8 cellular contexts compared by ENCODE assay signal in genomic region chrX:73916931-73917657, GRCh38.
DNase-seq lines count a peak whose midpoint lies in the region; ATAC-seq and TF ChIP-seq lines count a peak whose summit lies in the region.

No MANE protein-coding gene starts in this region.

- intact Hi-C loops in psoas muscle (cut with DNase I) = no loop called here

- peak; percentile 68 for DNase-seq in GM03348 (ENCODE audit: low spot score)
- peak; percentile 91 for DNase-seq in RPMI7951 (ENCODE audit: low read depth)
- DNase-seq in fibroblast of peridontal ligament (ENCODE audit: extremely low read depth) = peak; percentile 69
- peak; percentile 0 to 60 for DNase-seq in trophoblast cell
- no peak for DNase-seq in activated CD8-positive, alpha-beta memory T cell treated with anti-CD3 and anti-CD28 coated beads, Interleukin-2, amount 50 U/mL, for 48 hours
- DNase-seq in hippocampal formation (lab: John Stamatoyannopoulos, UW) = no peak
- DNase-seq in effector memory CD8-positive, alpha-beta T cell = no peak
- no peak for DNase-seq in psoas muscle

- no peak overlapping the region for H3K4me2 ChIP-seq in trophoblast cell (ENCODE audit: low read length)

- H3K9ac ChIP-seq in trophoblast cell (ENCODE audit: low read length) = no peak overlapping the region

- H3K36me3 ChIP-seq in trophoblast cell (ENCODE audit: control insufficient read depth in 1 of 2, insufficient read depth in 2 of 2, low read length in 2 of 2) (no peaks in the 10 kb centered on the region), psoas muscle (ENCODE audit: insufficient read depth in 1 of 2, low read depth in 1 of 2) (no peaks in the 10 kb centered on the region)

- no CpG with 5 or more reads among the region's 2 CpGs for WGBS in trophoblast cell (ENCODE audit: extremely low coverage, insufficient coverage, insufficient read length)
- WGBS in psoas muscle, 3 donors = 78 to 84% (median 80%) methylated on average over 2 of the region's 2 CpGs

- H3K27ac Mint-ChIP-seq in effector memory CD8-positive, alpha-beta T cell = no peak overlapping the region

- H3K4me1 ChIP-seq in trophoblast cell (ENCODE audit: control insufficient read depth in 1 of 2, insufficient read depth in 2 of 2, low read length in 2 of 2) = peaks cover 2 to 3% of the 10 kb centered on the region in 2 experiments
- no peaks in the 10 kb centered on the region for H3K4me1 ChIP-seq in psoas muscle

- H3K79me1 ChIP-seq in trophoblast cell (ENCODE audit: low read length) = peaks cover 12% of the 10 kb centered on the region

- peak overlapping the region; percentile 80 for H2BK12ac ChIP-seq in trophoblast cell (ENCODE audit: low read length)

- H2BK120ac ChIP-seq in trophoblast cell (ENCODE audit: insufficient read depth, low read length, poor library complexity) = peak overlapping the region; percentile 80

- no peak overlapping the region for H3K4me3 ChIP-seq in trophoblast cell (ENCODE audit: low read depth, low read length)
- no peak overlapping the region for H3K4me3 ChIP-seq in psoas muscle

- H4K91ac ChIP-seq in trophoblast cell (ENCODE audit: low read depth, low read length) = peak overlapping the region; percentile 97

- peak overlapping the region; percentile 92 for H3K27ac ChIP-seq in trophoblast cell (ENCODE audit: low read depth, low read length)
- H3K27ac ChIP-seq in psoas muscle = no peak overlapping the region

- H3K4ac ChIP-seq in trophoblast cell (ENCODE audit: low read depth, low read length) = peak overlapping the region; percentile 46

- H4K8ac ChIP-seq in trophoblast cell (ENCODE audit: low read depth, low read length) = peak overlapping the region; percentile 65

- no peaks in the 10 kb centered on the region for H3K27me3 Mint-ChIP-seq in effector memory CD8-positive, alpha-beta T cell

- H3K14ac ChIP-seq in trophoblast cell (ENCODE audit: low read length) = peak overlapping the region; percentile 84

- H2BK5ac ChIP-seq in trophoblast cell (ENCODE audit: low read depth, low read length, poor library complexity) = peak overlapping the region; percentile 93

- no peak for TF ChIP-seq CTCF in psoas muscle (IDR thresholded peaks at IDR 0.05)

- no peak overlapping the region for H3K18ac ChIP-seq in trophoblast cell (ENCODE audit: low read length)

- H3K9me3 Mint-ChIP-seq in effector memory CD8-positive, alpha-beta T cell = no peaks in the 10 kb centered on the region

- H3K4me3 Mint-ChIP-seq in effector memory CD8-positive, alpha-beta T cell = no peak overlapping the region

- no peak overlapping the region for H3K23ac ChIP-seq in trophoblast cell (ENCODE audit: low read length)

- no peak for ATAC-seq in effector memory CD8-positive, alpha-beta T cell (replicated peaks)
- ATAC-seq in psoas muscle = no peak

- no peak overlapping the region for H2AFZ ChIP-seq in trophoblast cell (ENCODE audit: insufficient read depth, low read length, poor library complexity)

- H3K79me2 ChIP-seq in trophoblast cell (ENCODE audit: control insufficient read depth, insufficient read depth, low read length, poor library complexity) = peaks cover 4% of the 10 kb centered on the region

- no peaks in the 10 kb centered on the region for H3K4me1 Mint-ChIP-seq in effector memory CD8-positive, alpha-beta T cell (ENCODE audit: low read depth in 2 of 2)

- no peaks in the 10 kb centered on the region for H3K36me3 Mint-ChIP-seq in effector memory CD8-positive, alpha-beta T cell (ENCODE audit: insufficient read depth)

- H4K12ac ChIP-seq in trophoblast cell (ENCODE audit: low read depth, low read length) = peak overlapping the region; percentile 43

- H2AK5ac ChIP-seq in trophoblast cell (ENCODE audit: low read length) = no peak overlapping the region

- no peaks in the 10 kb centered on the region for H3K9me3 ChIP-seq in trophoblast cell (ENCODE audit: insufficient read depth, low read depth, low read length)
- H3K9me3 ChIP-seq in psoas muscle = no peaks in the 10 kb centered on the region

- H3K27me3 ChIP-seq in trophoblast cell (ENCODE audit: insufficient read depth, low read length) = no peaks in the 10 kb centered on the region
- H3K27me3 ChIP-seq in psoas muscle (ENCODE audit: insufficient read depth in 3 of 3, low read length in 2 of 3) = peaks cover 0 to 8% (median 0%) of the 10 kb centered on the region in 3 donors

Comparison
In these comparisons a context has a peak if more than half of its experiments do, and no peak if none do; other contexts are left out.
1. DNase-seq: peak in GM03348 (single experiment), RPMI7951 (single experiment), fibroblast of peridontal ligament (single experiment) and trophoblast cell (2 of 2); none in activated CD8-positive, alpha-beta memory T cell treated with anti-CD3 and anti-CD28 coated beads, Interleukin-2, amount 50 U/mL, for 48 hours (single experiment), hippocampal formation (0 of 2), effector memory CD8-positive, alpha-beta T cell (0 of 3) and psoas muscle (0 of 2).